In the genomic region with DNA sequence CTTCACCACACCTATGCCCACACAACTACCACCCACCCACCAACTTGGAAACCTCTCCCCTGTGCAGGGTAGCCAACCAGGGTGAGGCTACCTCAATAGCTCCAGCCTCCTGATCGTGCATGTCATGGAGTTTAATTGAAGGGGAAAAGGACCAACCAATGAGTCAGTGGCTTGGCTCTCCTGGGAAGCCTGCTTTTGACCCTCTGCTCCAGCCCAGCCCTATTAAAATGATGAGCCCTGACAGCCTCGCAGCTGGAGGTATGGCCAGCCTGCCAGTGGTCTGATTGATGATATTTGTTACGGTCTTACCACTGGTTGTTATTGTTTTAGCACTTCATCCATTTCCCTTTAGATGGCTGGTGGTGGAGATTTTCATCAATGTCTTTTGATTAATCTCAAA, we compare ENCODE assay signal across 26 cellular contexts.
"Had no signal": no experiment of that assay in that cellular context is flagged by ENCODE, and none has a peak within 500 bp of the region (broad histone marks: within the 10 kb centered on the region; RNA-seq: fewer than 3 reads in every experiment).

No MANE protein-coding gene starts in this region.

- H3K27me3 ChIP-seq: neutrophil, pancreas, right lobe of liver, sigmoid colon, stomach, thyroid gland, tibial nerve, upper lobe of left lung, vagina had no signal

- H3K9me3 Mint-ChIP-seq: nephron progenitor cell had no signal

- H3K4me3 Mint-ChIP-seq: natural killer cell treated with Interleukin-12 subunit alpha and Interleukin-12 subunit beta and Interleukin-15 and Interleukin-18, amount 100 ng/mL, for 72 hours; nephron progenitor cell; neural crest cell; stimulated activated effector memory CD8-positive, alpha-beta T cell treated with anti-CD3 and anti-CD28 coated beads, Interleukin-12 subunit alpha, Interleukin-12 subunit beta, amount 100 ng/mL, for 72 hours; stimulated activated naive B cell treated with anti-CD40 and anti-IgM and Interleukin-4, amounts not matched to agents 10 μg/mL and 1 μg/mL and 100 μg/mL, for 72 hours; stimulated activated naive CD8-positive, alpha-beta T cell treated with anti-CD3 and anti-CD28 coated beads, Interleukin-15, Interleukin-2, amounts not matched to agents 100 ng/mL and 50 ng/mL, for 24 hours had no signal

- H3K9me3 ChIP-seq: neutrophil, pancreas, prostate gland, right lobe of liver, sigmoid colon, stomach, thoracic aorta, thyroid gland, tibial nerve, upper lobe of left lung, vagina had no signal

- H3K27ac Mint-ChIP-seq: natural killer cell treated with Interleukin-12 subunit alpha and Interleukin-12 subunit beta and Interleukin-15 and Interleukin-18, amount 100 ng/mL, for 72 hours; nephron progenitor cell; stimulated activated effector memory CD8-positive, alpha-beta T cell treated with anti-CD3 and anti-CD28 coated beads, Interleukin-12 subunit alpha, Interleukin-12 subunit beta, amount 100 ng/mL, for 72 hours; stimulated activated naive B cell treated with anti-CD40 and anti-IgM and Interleukin-4, amounts not matched to agents 10 μg/mL and 1 μg/mL and 100 μg/mL, for 72 hours; stimulated activated naive CD8-positive, alpha-beta T cell treated with anti-CD3 and anti-CD28 coated beads, Interleukin-15, Interleukin-2, amounts not matched to agents 100 ng/mL and 50 ng/mL, for 24 hours had no signal

- DNase-seq: nephron progenitor cell; nucleus accumbens; pancreas; right cardiac atrium; right lobe of liver; sigmoid colon; small intestine; stimulated activated CD4-positive, alpha-beta T cell treated with anti-CD3 and anti-CD28 coated beads, Interleukin-15, amount 100 ng/mL, for 24 hours; stimulated activated CD4-positive, alpha-beta T cell treated with anti-CD3 and anti-CD28 coated beads, Interleukin-2, amount 100 ng/mL, for 24 hours; stimulated activated CD4-positive, alpha-beta T cell treated with anti-CD3 and anti-CD28 coated beads, Interleukin-2, amount 100 ng/mL, for 48 hours; stimulated activated CD4-positive, alpha-beta T cell treated with anti-CD3 and anti-CD28 coated beads, Interleukin-4, amount 100 ng/mL, for 24 hours; stimulated activated naive B cell treated with anti-CD40 and anti-IgM and Interleukin-4, amounts not matched to agents 10 μg/mL and 1 μg/mL and 100 μg/mL, for 72 hours; stimulated activated naive CD4-positive, alpha-beta T cell treated with Interleukin-2 at 50 U/mL for 16 hours; stomach; thyroid gland; trophoblast cell; upper lobe of left lung had no signal

- H3K27me3 Mint-ChIP-seq: natural killer cell treated with Interleukin-12 subunit alpha and Interleukin-12 subunit beta and Interleukin-15 and Interleukin-18, amount 100 ng/mL, for 72 hours; stimulated activated naive B cell treated with anti-CD40 and anti-IgM and Interleukin-4, amounts not matched to agents 10 μg/mL and 1 μg/mL and 100 μg/mL, for 72 hours; stimulated activated naive CD8-positive, alpha-beta T cell treated with anti-CD3 and anti-CD28 coated beads, Interleukin-15, Interleukin-2, amounts not matched to agents 100 ng/mL and 50 ng/mL, for 24 hours had no signal

- H3K4me1 Mint-ChIP-seq: stimulated activated effector memory CD8-positive, alpha-beta T cell treated with anti-CD3 and anti-CD28 coated beads, Interleukin-12 subunit alpha, Interleukin-12 subunit beta, amount 100 ng/mL, for 72 hours had no signal

- H3K27ac ChIP-seq: neutrophil, pancreas, prostate gland, right lobe of liver, sigmoid colon, stomach, thoracic aorta, thyroid gland, tibial nerve, upper lobe of left lung, vagina had no signal

- H3K4me3 ChIP-seq: pancreas, prostate gland, right lobe of liver, sigmoid colon, stomach, thoracic aorta, thyroid gland, tibial nerve, upper lobe of left lung, vagina had no signal

- H3K4me1 ChIP-seq: pancreas, prostate gland, right lobe of liver, sigmoid colon, stomach, thyroid gland, upper lobe of left lung, vagina had no signal

- ATAC-seq: natural killer cell treated with Interleukin-12 subunit alpha and Interleukin-12 subunit beta and Interleukin-15 and Interleukin-18, amount 100 ng/mL, for 72 hours; right cardiac atrium; right lobe of liver; stimulated activated effector memory CD8-positive, alpha-beta T cell treated with anti-CD3 and anti-CD28 coated beads, Interleukin-12 subunit alpha, Interleukin-12 subunit beta, amount 100 ng/mL, for 72 hours; stimulated activated naive B cell treated with anti-CD40 and anti-IgM and Interleukin-4, amounts not matched to agents 10 μg/mL and 1 μg/mL and 100 μg/mL, for 72 hours had no signal

- H3K36me3 ChIP-seq: neutrophil, pancreas, prostate gland, right lobe of liver, sigmoid colon, stomach, thoracic aorta, thyroid gland, tibial nerve, upper lobe of left lung, vagina had no signal

- H3K36me3 Mint-ChIP-seq: natural killer cell treated with Interleukin-12 subunit alpha and Interleukin-12 subunit beta and Interleukin-15 and Interleukin-18, amount 100 ng/mL, for 72 hours; stimulated activated effector memory CD8-positive, alpha-beta T cell treated with anti-CD3 and anti-CD28 coated beads, Interleukin-12 subunit alpha, Interleukin-12 subunit beta, amount 100 ng/mL, for 72 hours; stimulated activated naive B cell treated with anti-CD40 and anti-IgM and Interleukin-4, amounts not matched to agents 10 μg/mL and 1 μg/mL and 100 μg/mL, for 72 hours had no signal
